Comparison of ENCODE assay signal across 12 cellular contexts in the genomic region with DNA sequence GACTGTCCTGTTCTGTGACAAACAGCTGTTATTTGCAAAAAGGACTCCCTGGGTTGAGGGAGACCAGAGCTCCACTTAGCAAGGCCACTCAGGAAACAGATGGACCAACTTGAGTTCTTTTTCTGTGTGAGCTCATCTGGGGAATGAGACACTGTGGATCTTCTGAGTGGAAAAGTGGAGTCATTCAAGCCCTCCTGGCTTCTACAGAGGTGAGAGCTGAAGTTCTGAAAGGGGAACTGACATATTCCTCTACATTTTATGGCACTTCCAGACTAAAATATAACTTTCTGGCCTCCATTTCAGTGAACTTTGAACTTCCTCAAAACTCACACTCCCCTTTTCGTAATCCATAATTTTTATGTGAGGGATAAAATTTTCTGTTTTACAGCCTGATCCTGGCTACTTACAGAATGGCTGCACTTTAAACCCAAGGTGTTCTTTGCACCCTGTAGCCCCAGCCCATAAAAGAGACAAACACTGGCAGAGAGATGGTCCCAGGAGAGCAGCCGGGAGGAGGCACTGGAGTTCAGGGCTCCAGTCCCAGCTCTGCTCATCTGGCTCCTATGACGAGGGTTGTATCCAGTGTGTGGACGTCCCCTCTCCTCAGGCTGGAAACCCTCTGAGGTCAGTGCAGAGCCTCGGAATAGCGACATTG. TPM values are rescaled to one million over a fixed set of nuclear protein-coding genes. Genes with fewer than 3 reads are reported as not detected.
DNase-seq lines count a peak whose midpoint lies in the region; ATAC-seq lines count a peak whose summit lies in the region.
"Had no signal": no experiment of that assay in that cellular context is flagged by ENCODE, and none has a peak within 500 bp of the region (broad histone marks: within the 10 kb centered on the region; RNA-seq: fewer than 3 reads in every experiment).

No MANE protein-coding gene starts in this region.

- H3K9me3 Mint-ChIP-seq in immature natural killer cell: no peaks in the 10 kb centered on the region

- intact Hi-C loops in Right ventricle myocardium superior (cut with DNase I): no loop called here
- intact Hi-C loops in cardiac septum (cut with DNase I): no loop called here

- H3K27me3 Mint-ChIP-seq in immature natural killer cell (ENCODE audit: low read depth in 3 of 3): peaks cover 2 to 5% (median 3%) of the 10 kb centered on the region in 3 donors

- no peaks in the 10 kb centered on the region for H3K36me3 Mint-ChIP-seq in immature natural killer cell

- no peaks in the 10 kb centered on the region for H3K4me1 Mint-ChIP-seq in immature natural killer cell

- peak; percentile 36 for ATAC-seq in Right ventricle myocardium superior (ENCODE audit: poor library complexity)
- ATAC-seq in HG02678 (IDR thresholded peaks at IDR 0.05; ENCODE audit: unreplicated experiment): no peak

- H3K27ac Mint-ChIP-seq in immature natural killer cell: no peak overlapping the region

- no peak for DNase-seq in Right ventricle myocardium superior
- DNase-seq in cardiac septum (ENCODE audit: low spot score): no peak
- peak; percentile 25 to 48 for DNase-seq in dermis microvascular lymphatic vessel endothelial cell (ENCODE audit: low read depth in 2 of 2)
- peak; percentile 59 for DNase-seq in myocyte (ENCODE audit: low read depth)
- DNase-seq in immature natural killer cell: no peak
- no peak for DNase-seq in NCI-H524 treated with DMSO at 0.1 percent for 48 hours (lab: John Stamatoyannopoulos, UW)
- no peak for DNase-seq in NCI-H226
- DNase-seq: activated T-cell treated with anti-CD3 and anti-CD28 coated beads for 4 hours; stimulated activated CD4-positive, alpha-beta T cell treated with anti-CD3 and anti-CD28 coated beads, Interleukin-4, amount 100 ng/mL, for 24 hours had no signal

- no peak overlapping the region for H3K4me3 Mint-ChIP-seq in immature natural killer cell

RNA-seq across cellular contexts. Expression of gene SPAAR, which starts 10.8 kb away (rescaled TPM):
- 8.3 TPM for total RNA-seq in Right ventricle myocardium superior
- total RNA-seq in cardiac septum: 4.0 TPM
- total RNA-seq in dermis microvascular lymphatic vessel endothelial cell: 0.76 and 2.8 TPM in 2 replicates
- total RNA-seq in myocyte: not detected in 2 replicates
- polyA plus RNA-seq in myocyte (2012): 0.29 TPM
- polyA plus RNA-seq in immature natural killer cell: not detected

RNA-seq across cellular contexts. Expression of gene HRCT1, which starts 14.1 kb away (rescaled TPM):
- total RNA-seq in Right ventricle myocardium superior (7.4 TPM), cardiac septum (1.5 TPM), dermis microvascular lymphatic vessel endothelial cell (2.6 and 3.3 TPM in 2 replicates), myocyte (0.37 and 1.5 TPM in 2 replicates)
- polyA plus RNA-seq in myocyte (2012): 2.8 TPM
- not detected for polyA plus RNA-seq in immature natural killer cell
- total RNA-seq: epithelial cell of proximal tubule had no signal

RNA-seq across cellular contexts. Expression of gene OR2S2, which starts 37.8 kb away (rescaled TPM):
- not detected for total RNA-seq in Right ventricle myocardium superior
- not detected for total RNA-seq in cardiac septum
- total RNA-seq in dermis microvascular lymphatic vessel endothelial cell: not detected in 2 replicates
- total RNA-seq in myocyte: not detected in 2 replicates
- polyA plus RNA-seq in myocyte (2012): 0.08 TPM
- polyA plus RNA-seq in immature natural killer cell: not detected
- total RNA-seq: epithelial cell of proximal tubule, subcutaneous adipose tissue had no signal

RNA-seq across cellular contexts. Expression of gene OR13J1, which starts 49.9 kb away (rescaled TPM):
- total RNA-seq in Right ventricle myocardium superior (not detected), cardiac septum (not detected), dermis microvascular lymphatic vessel endothelial cell (not detected in 2 replicates), myocyte (not detected in 2 replicates)
- polyA plus RNA-seq in myocyte (2012): not detected
- not detected for polyA plus RNA-seq in immature natural killer cell
- total RNA-seq: epithelial cell of proximal tubule, subcutaneous adipose tissue had no signal

Comparison
In these comparisons a context has a peak if more than half of its experiments do, and no peak if none do; other contexts are left out.
1. DNase-seq: peak in dermis microvascular lymphatic vessel endothelial cell (2 of 2) and myocyte (single experiment); none in Right ventricle myocardium superior (single experiment), cardiac septum (single experiment), immature natural killer cell (0 of 3), NCI-H524 treated with DMSO at 0.1 percent for 48 hours (single experiment) and NCI-H226 (single experiment).